In genomic region chr5:50945139-50945538, GRCh38 we compare ENCODE assay signal across 39 cellular contexts.
"Had no signal": no experiment of that assay in that cellular context is flagged by ENCODE, and none has a peak within 500 bp of the region (broad histone marks: within the 10 kb centered on the region; RNA-seq: fewer than 3 reads in every experiment).

No MANE protein-coding gene starts in this region.

- H3K27me3 ChIP-seq: ascending aorta, cardiac muscle cell had no signal

- H3K4me3 Mint-ChIP-seq: activated CD4-positive, alpha-beta memory T cell treated with anti-CD3 and anti-CD28 coated beads, Interleukin-2, amount 10 ng/mL, durations not matched to agents 7 days and 5 days; activated CD4-positive, alpha-beta T cell treated with anti-CD3 and anti-CD28 coated beads for 36 hours; activated CD4-positive, alpha-beta T cell treated with anti-CD3 and anti-CD28 coated beads, Interleukin-2, amount 10 ng/mL, durations not matched to agents 7 days and 5 days; activated CD8-positive, alpha-beta memory T cell treated with anti-CD3 and anti-CD28 coated beads, Interleukin-2, amount 10 ng/mL, durations not matched to agents 7 days and 5 days; activated CD8-positive, alpha-beta T cell treated with anti-CD3 and anti-CD28 coated beads, Interleukin-2, amount 10 ng/mL, durations not matched to agents 7 days and 5 days; activated naive CD4-positive, alpha-beta T cell treated with anti-CD3 and anti-CD28 coated beads, Interleukin-2, amount 10 ng/mL, durations not matched to agents 7 days and 5 days; activated naive CD4-positive, alpha-beta T cell treated with anti-CD3 and anti-CD28 coated beads, Interleukin-2, amount 50 U/mL, for 24 hours; activated naive CD8-positive, alpha-beta T cell; activated naive CD8-positive, alpha-beta T cell treated with anti-CD3 and anti-CD28 coated beads, Interleukin-2, amount 10 ng/mL, durations not matched to agents 7 days and 5 days; activated naive CD8-positive, alpha-beta T cell treated with anti-CD3 and anti-CD28 coated beads, Interleukin-2, amount 50 U/mL, for 24 hours; activated T-cell treated with anti-CD3 and anti-CD28 coated beads, Interleukin-2, amount 50 U/mL, for 24 hours; brain; central memory CD8-positive, alpha-beta T cell; T-helper 1 cell treated with Interleukin-12 subunit alpha and Interleukin-12 subunit beta and Interleukin-4 antibody, amounts not matched to agents 30 μg/mL and 1 μg/mL, for 36 hours; T-helper 2 cell treated with Interferon-gamma antibody and Interleukin-4, amounts not matched to agents 5 μg/mL and 100 μg/mL, for 36 hours; WTC11 had no signal

- H3K9me3 Mint-ChIP-seq: activated CD4-positive, alpha-beta memory T cell treated with anti-CD3 and anti-CD28 coated beads, Interleukin-2, amount 10 ng/mL, durations not matched to agents 7 days and 5 days; activated CD4-positive, alpha-beta T cell treated with anti-CD3 and anti-CD28 coated beads, Interleukin-2, amount 10 ng/mL, durations not matched to agents 7 days and 5 days; activated naive CD4-positive, alpha-beta T cell treated with anti-CD3 and anti-CD28 coated beads, Interleukin-2, amount 10 ng/mL, durations not matched to agents 7 days and 5 days had no signal

- ATAC-seq: activated CD4-positive, alpha-beta T cell treated with anti-CD3 and anti-CD28 coated beads for 36 hours; activated CD4-positive, CD25-positive, alpha-beta regulatory T cell treated with anti-CD3 and anti-CD28 coated beads, Interleukin-2, amount 50 U/mL, for 24 hours; activated CD8-positive, alpha-beta memory T cell treated with anti-CD3 and anti-CD28 coated beads, Interleukin-2, amount 10 ng/mL, durations not matched to agents 7 days and 5 days; activated CD8-positive, alpha-beta T cell treated with anti-CD3 and anti-CD28 coated beads, Interleukin-2, amount 10 ng/mL, durations not matched to agents 7 days and 5 days; activated naive CD8-positive, alpha-beta T cell treated with anti-CD3 and anti-CD28 coated beads, Interleukin-2, amount 50 U/mL, for 24 hours; WTC11 had no signal

- H3K4me3 ChIP-seq: ascending aorta, cardiac muscle cell had no signal

- H3K4me1 ChIP-seq: ascending aorta had no signal

- H3K4me1 Mint-ChIP-seq: activated CD4-positive, alpha-beta memory T cell treated with anti-CD3 and anti-CD28 coated beads, Interleukin-2, amount 10 ng/mL, durations not matched to agents 7 days and 5 days; activated CD4-positive, alpha-beta T cell treated with anti-CD3 and anti-CD28 coated beads for 36 hours; activated CD4-positive, alpha-beta T cell treated with anti-CD3 and anti-CD28 coated beads, Interleukin-2, amount 10 ng/mL, durations not matched to agents 7 days and 5 days; activated CD8-positive, alpha-beta memory T cell treated with anti-CD3 and anti-CD28 coated beads, Interleukin-2, amount 10 ng/mL, durations not matched to agents 7 days and 5 days; activated naive CD4-positive, alpha-beta T cell treated with anti-CD3 and anti-CD28 coated beads, Interleukin-2, amount 10 ng/mL, durations not matched to agents 7 days and 5 days; activated naive CD4-positive, alpha-beta T cell treated with anti-CD3 and anti-CD28 coated beads, Interleukin-2, amount 50 U/mL, for 24 hours; activated naive CD8-positive, alpha-beta T cell treated with anti-CD3 and anti-CD28 coated beads, Interleukin-2, amount 10 ng/mL, durations not matched to agents 7 days and 5 days; activated naive CD8-positive, alpha-beta T cell treated with anti-CD3 and anti-CD28 coated beads, Interleukin-2, amount 50 U/mL, for 24 hours; central memory CD8-positive, alpha-beta T cell; WTC11 had no signal

- H3K27ac ChIP-seq: ascending aorta, cardiac muscle cell, WERI-Rb-1 had no signal

- FAIRE-seq: bronchial epithelial cell had no signal

- H3K36me3 ChIP-seq: ascending aorta, cardiac muscle cell, WERI-Rb-1 had no signal

- H3K9me3 ChIP-seq: ascending aorta had no signal

- H3K36me3 Mint-ChIP-seq: activated CD8-positive, alpha-beta memory T cell treated with anti-CD3 and anti-CD28 coated beads, Interleukin-2, amount 10 ng/mL, durations not matched to agents 7 days and 5 days; activated naive CD4-positive, alpha-beta T cell treated with anti-CD3 and anti-CD28 coated beads, Interleukin-2, amount 10 ng/mL, durations not matched to agents 7 days and 5 days; activated naive CD8-positive, alpha-beta T cell; activated naive CD8-positive, alpha-beta T cell treated with anti-CD3 and anti-CD28 coated beads, Interleukin-2, amount 10 ng/mL, durations not matched to agents 7 days and 5 days; brain had no signal

- DNase-seq: activated CD4-positive, alpha-beta memory T cell treated with anti-CD3 and anti-CD28 coated beads, Interleukin-2, amount 10 ng/mL, durations not matched to agents 7 days and 5 days; activated CD4-positive, alpha-beta T cell treated with anti-CD3 and anti-CD28 coated beads for 1 hour; activated CD4-positive, alpha-beta T cell treated with anti-CD3 and anti-CD28 coated beads for 36 hours; activated CD4-positive, alpha-beta T cell treated with anti-CD3 and anti-CD28 coated beads for 48 hours; activated CD4-positive, alpha-beta T cell treated with anti-CD3 and anti-CD28 coated beads, Interleukin-2, amount 10 ng/mL, durations not matched to agents 7 days and 5 days; activated CD4-positive, alpha-beta T cell treated with anti-CD3 and anti-CD28 coated beads, Interleukin-2, amount 50 U/mL, for 48 hours; activated CD4-positive, CD25-positive, alpha-beta regulatory T cell; activated CD8-positive, alpha-beta memory T cell treated with anti-CD3 and anti-CD28 coated beads for 24 hours; activated CD8-positive, alpha-beta memory T cell treated with anti-CD3 and anti-CD28 coated beads, Interleukin-2, amount 10 ng/mL, durations not matched to agents 7 days and 5 days; activated CD8-positive, alpha-beta memory T cell treated with anti-CD3 and anti-CD28 coated beads, Interleukin-2, amount 50 U/mL, for 48 hours; activated CD8-positive, alpha-beta T cell treated with anti-CD3 and anti-CD28 coated beads, Interleukin-2, amount 10 ng/mL, durations not matched to agents 7 days and 5 days; activated effector memory CD4-positive, alpha-beta T cell treated with Interleukin-2 at 50 U/mL for 16 hours; activated gamma-delta T cell; activated naive CD4-positive, alpha-beta T cell treated with anti-CD3 and anti-CD28 coated beads, Interleukin-2, amount 10 ng/mL, durations not matched to agents 7 days and 5 days; activated naive CD4-positive, alpha-beta T cell treated with Interleukin-2 at 50 U/mL for 16 hours; activated naive CD8-positive, alpha-beta T cell treated with anti-CD3 and anti-CD28 coated beads, Interleukin-2, amount 10 ng/mL, durations not matched to agents 7 days and 5 days; activated naive CD8-positive, alpha-beta T cell treated with anti-CD3 and anti-CD28 coated beads, Interleukin-2, amount 50 U/mL, for 24 hours; activated T-cell treated with anti-CD3 and anti-CD28 coated beads, Interleukin-2, amount 50 U/mL, for 24 hours; activated T-cell treated with anti-CD3 and anti-CD28 coated beads, Interleukin-2, amount 50 U/mL, for 48 hours; amygdala; anterior cingulate cortex; caudate nucleus; cerebellar nuclear complex; T-helper 1 cell; T-helper 2 cell; T-helper 9 cell; WERI-Rb-1 had no signal

- H3K27ac Mint-ChIP-seq: activated CD4-positive, alpha-beta memory T cell treated with anti-CD3 and anti-CD28 coated beads, Interleukin-2, amount 10 ng/mL, durations not matched to agents 7 days and 5 days; activated CD4-positive, alpha-beta T cell treated with anti-CD3 and anti-CD28 coated beads for 36 hours; activated CD4-positive, alpha-beta T cell treated with anti-CD3 and anti-CD28 coated beads, Interleukin-2, amount 10 ng/mL, durations not matched to agents 7 days and 5 days; activated CD8-positive, alpha-beta memory T cell treated with anti-CD3 and anti-CD28 coated beads, Interleukin-2, amount 10 ng/mL, durations not matched to agents 7 days and 5 days; activated CD8-positive, alpha-beta T cell treated with anti-CD3 and anti-CD28 coated beads, Interleukin-2, amount 10 ng/mL, durations not matched to agents 7 days and 5 days; activated naive CD4-positive, alpha-beta T cell treated with anti-CD3 and anti-CD28 coated beads, Interleukin-2, amount 10 ng/mL, durations not matched to agents 7 days and 5 days; activated naive CD4-positive, alpha-beta T cell treated with anti-CD3 and anti-CD28 coated beads, Interleukin-2, amount 50 U/mL, for 24 hours; activated naive CD8-positive, alpha-beta T cell; activated naive CD8-positive, alpha-beta T cell treated with anti-CD3 and anti-CD28 coated beads, Interleukin-2, amount 10 ng/mL, durations not matched to agents 7 days and 5 days; activated naive CD8-positive, alpha-beta T cell treated with anti-CD3 and anti-CD28 coated beads, Interleukin-2, amount 50 U/mL, for 24 hours; activated T-cell treated with anti-CD3 and anti-CD28 coated beads, Interleukin-2, amount 50 U/mL, for 24 hours; activated T-helper 2 cell treated with anti-CD3 and anti-CD28 coated beads, Interferon-gamma antibody, Interleukin-2, Interleukin-4, amounts not matched to agents 10 μg/mL and 5 μg/mL and 100 μg/mL, durations not matched to agents 14 hours and 24 hours and 36 hours; brain; T-helper 1 cell treated with Interleukin-12 subunit alpha and Interleukin-12 subunit beta and Interleukin-4 antibody, amounts not matched to agents 30 μg/mL and 1 μg/mL, for 36 hours; T-helper 2 cell treated with Interferon-gamma antibody and Interleukin-4, amounts not matched to agents 5 μg/mL and 100 μg/mL, for 36 hours; WTC11 had no signal
